In genomic region chr12:78977463-78977862, GRCh38 we compare ENCODE assay signal across 16 cellular contexts.
A peak's percentile ranks its signal among the peaks of the same experiment; 100 is the strongest.
DNase-seq lines count a peak whose midpoint lies in the region; ATAC-seq and TF ChIP-seq lines count a peak whose summit lies in the region.
"Had no signal": no experiment of that assay in that cellular context is flagged by ENCODE, and none has a peak within 500 bp of the region (broad histone marks: within the 10 kb centered on the region; RNA-seq: fewer than 3 reads in every experiment).

No MANE protein-coding gene starts in this region.

- no peak for ATAC-seq in HG02981 (IDR thresholded peaks at IDR 0.05; ENCODE audit: unreplicated experiment)
- ATAC-seq in HG02938 (IDR thresholded peaks at IDR 0.05; ENCODE audit: unreplicated experiment): no peak
- ATAC-seq: activated CD8-positive, alpha-beta T cell treated with anti-CD3 and anti-CD28 coated beads for 36 hours; left lung; WTC11 had no signal

- H3K27ac Mint-ChIP-seq in glutamatergic neuron (ENCODE audit: unreplicated experiment) (peak overlapping the region; percentile 3), HFFc6 (no peak overlapping the region)
- H3K27ac Mint-ChIP-seq: activated CD8-positive, alpha-beta T cell treated with anti-CD3 and anti-CD28 coated beads for 36 hours; activated naive CD8-positive, alpha-beta T cell treated with anti-CD3 and anti-CD28 coated beads, Interleukin-2, amount 10 ng/mL, durations not matched to agents 7 days and 5 days; T-helper 1 cell treated with Interleukin-12 subunit alpha and Interleukin-12 subunit beta and Interleukin-4 antibody, amounts not matched to agents 30 μg/mL and 1 μg/mL, for 36 hours; WTC11 had no signal

- H3K9me3 Mint-ChIP-seq in glutamatergic neuron (ENCODE audit: unreplicated experiment) (no peaks in the 10 kb centered on the region), HFFc6 (no peaks in the 10 kb centered on the region)
- H3K9me3 Mint-ChIP-seq: T-helper 1 cell treated with Interleukin-12 subunit alpha and Interleukin-12 subunit beta and Interleukin-4 antibody, amounts not matched to agents 30 μg/mL and 1 μg/mL, for 36 hours; WTC11 had no signal

- no peaks in the 10 kb centered on the region for H3K36me3 Mint-ChIP-seq in glutamatergic neuron (ENCODE audit: unreplicated experiment)
- H3K36me3 Mint-ChIP-seq in HFFc6 (ENCODE audit: low read depth): no peaks in the 10 kb centered on the region; the same call in 1 of the 2 replicates
- H3K36me3 Mint-ChIP-seq: activated naive CD8-positive, alpha-beta T cell treated with anti-CD3 and anti-CD28 coated beads, Interleukin-2, amount 10 ng/mL, durations not matched to agents 7 days and 5 days had no signal

- H3K27me3 Mint-ChIP-seq in glutamatergic neuron (ENCODE audit: unreplicated experiment): no peaks in the 10 kb centered on the region
- H3K27me3 Mint-ChIP-seq in HFFc6 (ENCODE audit: insufficient read depth): peaks cover 2% of the 10 kb centered on the region; the same call in 1 of the 2 replicates
- H3K27me3 Mint-ChIP-seq: activated CD8-positive, alpha-beta T cell treated with anti-CD3 and anti-CD28 coated beads for 36 hours; activated naive CD8-positive, alpha-beta T cell treated with anti-CD3 and anti-CD28 coated beads, Interleukin-2, amount 10 ng/mL, durations not matched to agents 7 days and 5 days had no signal

- H3K4me3 Mint-ChIP-seq in glutamatergic neuron (ENCODE audit: unreplicated experiment) (no peak overlapping the region), HFFc6 (no peak overlapping the region)
- H3K4me3 Mint-ChIP-seq: activated CD8-positive, alpha-beta T cell treated with anti-CD3 and anti-CD28 coated beads for 36 hours; activated naive CD8-positive, alpha-beta T cell treated with anti-CD3 and anti-CD28 coated beads, Interleukin-2, amount 10 ng/mL, durations not matched to agents 7 days and 5 days; T-helper 1 cell treated with Interleukin-12 subunit alpha and Interleukin-12 subunit beta and Interleukin-4 antibody, amounts not matched to agents 30 μg/mL and 1 μg/mL, for 36 hours; WTC11 had no signal

- TF ChIP-seq CTCF in glutamatergic neuron (IDR thresholded peaks at IDR 0.05; ENCODE audit: partially characterized antibody, unreplicated experiment) (no peak), HFFc6 (IDR thresholded peaks at IDR 0.05) (no peak)

- DNase-seq in AML-193 (lab: John Stamatoyannopoulos, UW) (peak; percentile 65 to 76), KBM-7 (peak; percentile 14), SK-MEL-5 (ENCODE audit: low read depth, low spot score) (peak; percentile 34), glutamatergic neuron (no peak), HFFc6 (no peak), amygdala (lab: John Stamatoyannopoulos, UW) (no peak)
- DNase-seq: activated CD8-positive, alpha-beta T cell treated with anti-CD3 and anti-CD28 coated beads for 36 hours; activated naive CD8-positive, alpha-beta T cell treated with anti-CD3 and anti-CD28 coated beads, Interleukin-2, amount 10 ng/mL, durations not matched to agents 7 days and 5 days; IMR-90; left lung; NCI-H1105 treated with DMSO at 0.1 percent for 48 hours; NCI-H748 treated with DMSO at 0.1 percent for 48 hours had no signal

- H3K4me1 Mint-ChIP-seq in glutamatergic neuron (ENCODE audit: low read depth, unreplicated experiment) (peaks cover 17% of the 10 kb centered on the region), HFFc6 (ENCODE audit: low read depth) (peaks cover 8% of the 10 kb centered on the region)
- H3K4me1 Mint-ChIP-seq: activated naive CD8-positive, alpha-beta T cell treated with anti-CD3 and anti-CD28 coated beads, Interleukin-2, amount 10 ng/mL, durations not matched to agents 7 days and 5 days; WTC11 had no signal

- in situ Hi-C loops in KBM-7 (cut with MboI; ENCODE audit: low pct_unique_long_range_greater_than_20kb, low sequenced_read_pairs) (no loop called here), SK-MEL-5 (cut with HindIII; ENCODE audit: low pct_unique_long_range_greater_than_20kb, low sequenced_read_pairs) (no loop called here)

Comparison
In these comparisons a context has a peak if more than half of its experiments do, and no peak if none do; other contexts are left out.
1. DNase-seq: peak in AML-193 (2 of 2), KBM-7 (single experiment) and SK-MEL-5 (single experiment); none in glutamatergic neuron (single experiment), HFFc6 (single experiment) and amygdala (0 of 56).